9 cellular contexts compared by ENCODE assay signal in genomic region chr1:229578168-229579100, GRCh38. TPM values are rescaled to one million over a fixed set of nuclear protein-coding genes. Genes with fewer than 3 reads are reported as not detected.
DNase-seq lines count a peak whose midpoint lies in the region; ATAC-seq and TF ChIP-seq lines count a peak whose summit lies in the region.
"Had no signal": no experiment of that assay in that cellular context is flagged by ENCODE, and none has a peak within 500 bp of the region (broad histone marks: within the 10 kb centered on the region; RNA-seq: fewer than 3 reads in every experiment).

No MANE protein-coding gene starts in this region.

- peak overlapping the region in 1 of 3 experiments; percentile 58 for H3K4me3 Mint-ChIP-seq in nephron
- no peak overlapping the region for H3K4me3 Mint-ChIP-seq in CD8-positive, alpha-beta memory T cell

- H3K36me3 ChIP-seq in CD8-positive, alpha-beta memory T cell (ENCODE audit: insufficient read depth, low read length): no peaks in the 10 kb centered on the region

- H3K27ac ChIP-seq in VCaP: peak overlapping the region; percentile 85
- no peak overlapping the region for H3K27ac ChIP-seq in CD8-positive, alpha-beta memory T cell (ENCODE audit: low read depth, low read length)

- POLR2A ChIA-PET in CD8-positive, alpha-beta memory T cell (lab: Charles Lee): no interaction called here

- H3K27me3 Mint-ChIP-seq in nephron (ENCODE audit: low read depth): peaks cover 9% of the 10 kb centered on the region
- H3K27me3 Mint-ChIP-seq in CD8-positive, alpha-beta memory T cell: peaks cover 4 to 13% of the 10 kb centered on the region in 2 donors

- H3K27me3 ChIP-seq in CD8-positive, alpha-beta memory T cell (ENCODE audit: insufficient read depth, low read length, poor library complexity, severe bottlenecking): peaks cover 3% of the 10 kb centered on the region

- TF ChIP-seq CTCF in GM12872 (IDR thresholded peaks at IDR 0.05; ENCODE audit: insufficient read depth, low read depth, low read length) (0 out of 3 replicates have a peak, but pooled peaks have one; percentile 18), VCaP (conservative IDR thresholded peaks at IDR 0.05) (peak; percentile 28), nephron (IDR thresholded peaks at IDR 0.05; ENCODE audit: unreplicated experiment in 3 of 3) (no peak)

- ATAC-seq in HG02642 (IDR thresholded peaks at IDR 0.05; ENCODE audit: poor library complexity, unreplicated experiment): peak; percentile 19

- peak overlapping the region; percentile 72 to 90 (median 84) for H3K27ac Mint-ChIP-seq in nephron
- H3K27ac Mint-ChIP-seq in CD8-positive, alpha-beta memory T cell: peak overlapping the region in 1 of 8 donors; percentile 7

- no peaks in the 10 kb centered on the region for H3K9me3 Mint-ChIP-seq in nephron
- no peaks in the 10 kb centered on the region for H3K9me3 Mint-ChIP-seq in CD8-positive, alpha-beta memory T cell

- peaks cover 33% of the 10 kb centered on the region for H3K4me1 Mint-ChIP-seq in nephron
- no peaks in the 10 kb centered on the region for H3K4me1 Mint-ChIP-seq in CD8-positive, alpha-beta memory T cell

- no peaks in the 10 kb centered on the region for H3K9me3 ChIP-seq in CD8-positive, alpha-beta memory T cell (ENCODE audit: low read length)

- CTCF ChIA-PET in CD8-positive, alpha-beta memory T cell (lab: Charles Lee): no interaction called here

- no peak overlapping the region for H3K4me3 ChIP-seq in CD8-positive, alpha-beta memory T cell (ENCODE audit: low read length)

- no peaks in the 10 kb centered on the region for H3K36me3 Mint-ChIP-seq in nephron (ENCODE audit: low read depth)
- H3K36me3 Mint-ChIP-seq in CD8-positive, alpha-beta memory T cell: no peaks in the 10 kb centered on the region

- DNase-seq in NCI-H1048 (lab: John Stamatoyannopoulos, UW) (no peak), NCI-H2107 treated with DMSO at 0.1 percent for 48 hours (lab: John Stamatoyannopoulos, UW; ENCODE audit: unreplicated experiment) (no peak), NCI-H345 (lab: John Stamatoyannopoulos, UW) (no peak)
- DNase-seq in CD8-positive, alpha-beta memory T cell: no peak
- DNase-seq: activated CD8-positive, alpha-beta memory T cell treated with anti-CD3 and anti-CD28 coated beads, Interleukin-2, amount 50 U/mL, for 4 hours had no signal

- H3K4me1 ChIP-seq in CD8-positive, alpha-beta memory T cell (ENCODE audit: insufficient read depth, low read length): no peaks in the 10 kb centered on the region

RNA-seq across cellular contexts. Expression of gene ABCB10, which starts 19.9 kb away (rescaled TPM):
- total RNA-seq in CD8-positive, alpha-beta memory T cell: 10 to 100 TPM; 42.7 to 48.0 TPM
- polyA plus RNA-seq in CD8-positive, alpha-beta memory T cell: 11.1 TPM

RNA-seq across cellular contexts. Expression of gene TAF5L, which starts 47.5 kb away (rescaled TPM):
- 10 to 100 TPM; 30.5 to 31.7 TPM for total RNA-seq in CD8-positive, alpha-beta memory T cell
- polyA plus RNA-seq in CD8-positive, alpha-beta memory T cell: 7.2 TPM

RNA-seq across cellular contexts. Expression of gene URB2, which starts 47.6 kb away (rescaled TPM):
- total RNA-seq in CD8-positive, alpha-beta memory T cell: 10 to 100 TPM; 37.6 to 38.2 TPM
- 6.5 TPM for polyA plus RNA-seq in CD8-positive, alpha-beta memory T cell

Comparison
In these comparisons a context has a peak if more than half of its experiments do, and no peak if none do; other contexts are left out.
1. CTCF ChIP-seq: peak in GM12872 (single experiment) and VCaP (single experiment); none in nephron (0 of 3).